8 cellular contexts compared by ENCODE assay signal in the genomic region with DNA sequence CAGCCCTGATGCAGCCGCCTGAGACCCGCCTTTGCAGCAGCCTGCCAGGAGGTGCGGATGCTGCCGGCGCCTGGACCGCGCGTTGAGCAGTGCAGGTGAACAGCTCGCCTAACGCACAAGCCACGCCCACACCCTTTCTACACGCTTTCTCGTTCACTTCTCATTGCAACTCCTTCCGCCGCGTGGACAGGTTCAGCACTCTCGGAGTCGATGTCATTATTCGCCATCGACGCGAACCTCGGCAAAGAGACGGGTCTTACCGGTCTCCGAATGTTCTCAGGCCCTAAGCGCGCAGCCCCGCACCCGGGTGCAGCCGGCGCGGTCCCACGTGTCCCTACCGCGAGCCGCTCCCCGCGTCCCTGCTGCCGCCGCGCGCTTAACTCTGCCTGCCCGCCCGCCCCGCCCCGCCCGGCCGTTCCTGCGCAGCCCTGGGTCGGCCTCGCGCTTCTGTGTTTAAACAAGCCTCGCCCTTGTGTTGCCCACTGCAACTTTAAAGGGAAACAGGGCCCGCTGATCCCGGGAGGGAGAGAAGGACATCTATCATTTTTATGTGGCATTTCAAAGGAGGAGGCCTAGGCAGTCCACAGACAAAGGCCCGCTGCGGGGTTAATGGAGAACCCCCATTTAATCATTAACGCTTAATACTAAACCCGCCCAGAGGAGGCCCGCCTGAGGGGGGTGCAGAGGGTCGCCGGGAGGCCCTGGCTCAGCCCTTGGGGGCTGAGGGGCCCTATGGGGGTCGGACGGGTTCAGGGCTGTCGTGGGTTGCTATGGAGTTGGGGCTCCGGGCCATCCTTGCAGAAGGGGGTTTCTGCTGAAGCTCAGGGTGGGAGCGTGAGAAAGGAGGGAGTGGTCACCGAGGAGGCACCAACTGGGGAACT.
A peak's percentile ranks its signal among the peaks of the same experiment; 100 is the strongest.
DNase-seq lines count a peak whose midpoint lies in the region; ATAC-seq and TF ChIP-seq lines count a peak whose summit lies in the region.

No MANE protein-coding gene starts in this region.

- WGBS in H9 (ENCODE audit: extremely low coverage, insufficient read length, low lambda C conversion rate): no CpG with 5 or more reads among the region's 69 CpGs
- 4% methylated on average over 69 of the region's 69 CpGs for whole genome bisulfite sequencing in thymus

- H3K56ac ChIP-seq in H9 (ENCODE audit: insufficient read length, low read depth, low read length): no peak overlapping the region

- no peak overlapping the region for H3T11ph ChIP-seq in H9 (ENCODE audit: low read length)

- H4K8ac ChIP-seq in H9 (replicated peaks; ENCODE audit: insufficient read length, low read depth, low read length): no peak overlapping the region

- peaks cover 63% of the 10 kb centered on the region for H3K27me3 Mint-ChIP-seq in H9 (ENCODE audit: low read depth)

- peak overlapping the region; percentile 64 for H3K4me2 ChIP-seq in H9 (ENCODE audit: insufficient read depth, insufficient read length, low read length)

- H3K79me2 ChIP-seq in H9 (ENCODE audit: insufficient read depth, low read length): no peaks in the 10 kb centered on the region

- no peak overlapping the region for H2BK12ac ChIP-seq in H9 (ENCODE audit: insufficient read length, low read depth, low read length)

- H3K36me3 ChIP-seq in duodenal mucosa (ENCODE audit: control insufficient read depth in 1 of 2, insufficient read depth in 2 of 2, low read length in 2 of 2) (no peaks in the 10 kb centered on the region), thymus (ENCODE audit: control insufficient read depth, insufficient read depth) (no peaks in the 10 kb centered on the region)

- H4K5ac ChIP-seq in H9 (ENCODE audit: insufficient read length, low read depth, low read length): no peak overlapping the region

- H2AFZ ChIP-seq in H9 (ENCODE audit: low read length): no peak overlapping the region

- H3K4me1 Mint-ChIP-seq in H9: peaks cover 40 to 43% of the 10 kb centered on the region in 2 experiments

- no peak overlapping the region for H2BK120ac ChIP-seq in H9 (ENCODE audit: low read depth, low read length, poor library complexity, severe bottlenecking)

- no peak overlapping the region for H2BK20ac ChIP-seq in H9 (ENCODE audit: low read depth, low read length, poor library complexity, severe bottlenecking)

- H3K23me2 ChIP-seq in H9 (ENCODE audit: insufficient read length, low read depth, low read length, poor library complexity, severe bottlenecking): peaks cover 9% of the 10 kb centered on the region

- DNase-seq in H9 (peak; percentile 81), NCI-H345 treated with DMSO at 0.1 percent for 48 hours (lab: John Stamatoyannopoulos, UW; ENCODE audit: unreplicated experiment) (peak; percentile 72), mucosa of gallbladder (ENCODE audit: low spot score) (peak; percentile 48), SW 1271 (lab: John Stamatoyannopoulos, UW) (no peak)

- H3K36me3 Mint-ChIP-seq in H9 (ENCODE audit: insufficient read depth in 1 of 3, low read depth in 3 of 3): peaks cover 0 to 6% (median 4%) of the 10 kb centered on the region in 3 experiments; a peak in 4 of 7 replicates

- H3K4me3 ChIP-seq in duodenal mucosa (ENCODE audit: low read depth in 1 of 2, low read length in 2 of 2) (peak overlapping the region; percentile 64 to 70), thymus (ENCODE audit: low read length) (peak overlapping the region; percentile 3)

- H4K91ac ChIP-seq in H9 (ENCODE audit: insufficient read length, low read depth, low read length): no peak overlapping the region

- H2BK5ac ChIP-seq in H9 (ENCODE audit: insufficient read length, low read length): no peak overlapping the region

- ATAC-seq in HG03025 (IDR thresholded peaks at IDR 0.05; ENCODE audit: low FRiP score, unreplicated experiment) (no peak), GM18867 (IDR thresholded peaks at IDR 0.05; ENCODE audit: unreplicated experiment) (no peak)

- peak overlapping the region; percentile 62 for H3K14ac ChIP-seq in H9 (ENCODE audit: insufficient read depth, low read length)

- H3K4me3 Mint-ChIP-seq in H9: peak overlapping the region; percentile 69 to 78

- no peak overlapping the region for H3K18ac ChIP-seq in H9 (ENCODE audit: insufficient read length, low read depth, low read length)

- no peak overlapping the region for H2BK15ac ChIP-seq in H9 (ENCODE audit: low read depth, low read length)

- H3K9me3 Mint-ChIP-seq in H9: peaks cover 6 to 7% of the 10 kb centered on the region in 2 experiments

- H3K23ac ChIP-seq in H9 (ENCODE audit: insufficient read length, low read depth, low read length): no peak overlapping the region

- H3K27me3 ChIP-seq in H9 (ENCODE audit: insufficient read depth, low read length) (peaks cover 6% of the 10 kb centered on the region; the same call in 1 of the 2 replicates), duodenal mucosa (ENCODE audit: control insufficient read depth in 1 of 2, insufficient read depth in 2 of 2, low read length in 2 of 2) (peaks cover 0 to 6% of the 10 kb centered on the region in 2 donors), thymus (ENCODE audit: control insufficient read depth, insufficient read depth) (peaks cover 23% of the 10 kb centered on the region)

- no peak for TF ChIP-seq CTCF in H9 (conservative IDR thresholded peaks at IDR 0.05)

- no peaks in the 10 kb centered on the region for H4K20me1 ChIP-seq in H9 (ENCODE audit: control insufficient read depth, insufficient read depth, insufficient read length)

- no peak overlapping the region for H3K4ac ChIP-seq in H9 (ENCODE audit: low read depth, low read length)

- no peak overlapping the region; a peak in 1 of 7 replicates for H3K27ac Mint-ChIP-seq in H9

- H3K79me1 ChIP-seq in H9 (ENCODE audit: insufficient read depth, low read depth, low read length, poor library complexity, severe bottlenecking): no peaks in the 10 kb centered on the region

- H3K9me3 ChIP-seq in H9 (ENCODE audit: control insufficient read depth, low read depth, low read length): peaks cover under 1% of the 10 kb centered on the region
- H3K9me3 ChIP-seq in duodenal mucosa (ENCODE audit: control insufficient read depth in 1 of 2, low read length in 2 of 2): peaks cover 0 to 3% of the 10 kb centered on the region in 2 donors
- H3K9me3 ChIP-seq in thymus (ENCODE audit: control insufficient read depth): no peaks in the 10 kb centered on the region

- H3K9ac ChIP-seq in H9 (ENCODE audit: extremely low read depth, insufficient read length, low read length) (no peak overlapping the region), duodenal mucosa (ENCODE audit: low read depth in 1 of 2, low read length in 2 of 2) (no peak overlapping the region)

- peaks cover 9% of the 10 kb centered on the region for H3K4me1 ChIP-seq in H9 (ENCODE audit: insufficient read depth, low read length)
- peaks cover 11 to 16% of the 10 kb centered on the region in 2 donors for H3K4me1 ChIP-seq in duodenal mucosa (ENCODE audit: control insufficient read depth in 1 of 2, insufficient read depth in 2 of 2, low read length in 2 of 2)
- no peaks in the 10 kb centered on the region for H3K4me1 ChIP-seq in thymus (ENCODE audit: control insufficient read depth, insufficient read depth, low read length)

- H3K27ac ChIP-seq in H9 (ENCODE audit: insufficient read length, low read depth, low read length) (no peak overlapping the region), duodenal mucosa (ENCODE audit: low read depth, low read length) (no peak overlapping the region), thymus (ENCODE audit: low read depth) (no peak overlapping the region)

- H2AK5ac ChIP-seq in H9 (ENCODE audit: insufficient read length, low read length): no peak overlapping the region

Comparison
In these comparisons a context has a peak if more than half of its experiments do, and no peak if none do; other contexts are left out.
1. DNase-seq: peak in H9 (single experiment), NCI-H345 treated with DMSO at 0.1 percent for 48 hours (single experiment) and mucosa of gallbladder (single experiment); none in SW 1271 (0 of 2).